In the genomic region with DNA sequence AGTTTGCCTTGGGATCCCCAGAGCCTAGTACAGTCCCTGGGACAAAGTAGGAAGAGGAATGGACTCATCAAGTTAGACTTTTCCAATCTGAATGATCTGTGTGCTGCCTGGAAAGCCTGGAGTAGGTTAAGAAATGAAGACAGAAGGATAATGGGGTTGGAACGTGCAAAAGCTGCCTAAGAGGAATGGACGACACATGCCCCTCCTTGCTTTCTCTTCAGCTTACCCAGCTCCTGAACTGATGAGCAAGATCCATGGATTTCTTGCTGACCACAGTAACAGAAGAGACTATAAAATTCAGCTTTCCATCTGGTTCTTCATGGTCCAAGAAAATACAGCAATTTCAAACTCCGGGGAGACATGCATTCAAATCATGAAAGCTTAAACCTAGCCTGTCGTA, we compare ENCODE assay signal across 23 cellular contexts. TPM values are rescaled to one million over a fixed set of nuclear protein-coding genes. Genes with fewer than 3 reads are reported as not detected.
"Had no signal": no experiment of that assay in that cellular context is flagged by ENCODE, and none has a peak within 500 bp of the region (broad histone marks: within the 10 kb centered on the region; RNA-seq: fewer than 3 reads in every experiment).

No MANE protein-coding gene starts in this region.

- ATAC-seq: foreskin keratinocyte, left lung, right lobe of liver, upper lobe of right lung had no signal

- H3K9me3 ChIP-seq: left lung, ovary, right lobe of liver, spleen, upper lobe of right lung had no signal

- H3K4me3 ChIP-seq: cardiac muscle cell, left lung, ovary, right lobe of liver, spleen, upper lobe of right lung had no signal

- DNase-seq: activated CD4-positive, alpha-beta T cell treated with anti-CD3 and anti-CD28 coated beads for 1 hour; activated CD8-positive, alpha-beta memory T cell treated with anti-CD3 and anti-CD28 coated beads for 24 hours; activated CD8-positive, alpha-beta memory T cell treated with anti-CD3 and anti-CD28 coated beads, Interleukin-2, amount 50 U/mL, for 48 hours; activated effector memory CD4-positive, alpha-beta T cell treated with anti-CD3 and anti-CD28 coated beads, Interleukin-2, amount 50 U/mL, for 16 hours; activated naive CD4-positive, alpha-beta T cell treated with anti-CD3 and anti-CD28 coated beads, Interleukin-2, amount 50 U/mL, for 16 hours; activated T-cell treated with anti-CD3 and anti-CD28 coated beads, Interleukin-2, amount 50 U/mL, for 48 hours; foreskin keratinocyte; glutamatergic neuron; kidney; left lung; ovary; right lobe of liver; spleen; stimulated activated CD4-positive, alpha-beta T cell treated with anti-CD3 and anti-CD28 coated beads, Interleukin-4, amount 100 ng/mL, for 4 hours; stimulated activated naive CD4-positive, alpha-beta T cell; substantia nigra; T1000; upper lobe of right lung; WERI-Rb-1 had no signal

- H3K27ac ChIP-seq: cardiac muscle cell, foreskin keratinocyte, left lung, ovary, right lobe of liver, spleen, upper lobe of right lung, WERI-Rb-1 had no signal

- H3K27me3 ChIP-seq: cardiac muscle cell, foreskin keratinocyte, left lung, ovary, right lobe of liver, spleen, upper lobe of right lung had no signal

- H3K4me1 ChIP-seq: foreskin keratinocyte had no signal

- H3K36me3 ChIP-seq: cardiac muscle cell, left lung, ovary, right lobe of liver, spleen, upper lobe of right lung had no signal

RNA-seq across cellular contexts. Expression of gene HCRTR1, which starts 32.7 kb away (rescaled TPM):
- total RNA-seq: cardiac muscle cell; foreskin keratinocyte; left lung; mononuclear cell; neural crest cell; ovary; right lobe of liver; spleen; T-helper 1 cell treated with Interleukin-12 subunit alpha and Interleukin-12 subunit beta and Interleukin-4 antibody, amounts not matched to agents 30 ng/mL and 1 ng/mL, for 36 hours; upper lobe of right lung had no signal
